ENCODE assay signal across 20 cellular contexts in genomic region chr1:3469849-3470649, GRCh38. TPM values are rescaled to one million over a fixed set of nuclear protein-coding genes. Genes with fewer than 3 reads are reported as not detected.
DNase-seq lines count a peak whose midpoint lies in the region; ATAC-seq, FAIRE-seq and TF ChIP-seq lines count a peak whose summit lies in the region.
"Had no signal": no experiment of that assay in that cellular context is flagged by ENCODE, and none has a peak within 500 bp of the region (broad histone marks: within the 10 kb centered on the region; RNA-seq: fewer than 3 reads in every experiment).

No MANE protein-coding gene starts in this region.

- no peaks in the 10 kb centered on the region for H3F3A ChIP-seq in GM23338 (replicated peaks; ENCODE audit: low read depth)

- H3K4me2 ChIP-seq in GM23338, result no peak overlapping the region

- H3K27me3 Mint-ChIP-seq in GM23338 (ENCODE audit: insufficient read depth, low read depth, poor library complexity), result peaks cover 3% of the 10 kb centered on the region
- H3K27me3 Mint-ChIP-seq in T-helper 1 cell treated with Interleukin-12 subunit alpha and Interleukin-12 subunit beta and Interleukin-4 antibody, amounts not matched to agents 30 μg/mL and 1 μg/mL, for 36 hours (ENCODE audit: low read depth), result no peaks in the 10 kb centered on the region

- intact Hi-C loops in kidney (cut with DNase I) (no loop called here), spleen (cut with DNase I; ENCODE audit: low total_unique reads) (no loop called here), prostate gland (cut with DNase I) (no loop called here)

- ATAC-seq in GM23338, result no peak
- ATAC-seq in HG03139 (IDR thresholded peaks at IDR 0.05; ENCODE audit: unreplicated experiment), result no peak
- ATAC-seq: left colon, psoas muscle had no signal

- no peak overlapping the region for H3K4me3 ChIP-seq in GM23338
- no peak overlapping the region for H3K4me3 ChIP-seq in kidney (ENCODE audit: low read length in 2 of 2)
- H3K4me3 ChIP-seq in spleen, result no peak overlapping the region
- H3K4me3 ChIP-seq in prostate gland, result no peak overlapping the region
- H3K4me3 ChIP-seq: colonic mucosa, psoas muscle had no signal

- H3K27ac Mint-ChIP-seq in GM23338, result peak overlapping the region; percentile 95
- H3K27ac Mint-ChIP-seq in T-helper 1 cell treated with Interleukin-12 subunit alpha and Interleukin-12 subunit beta and Interleukin-4 antibody, amounts not matched to agents 30 μg/mL and 1 μg/mL, for 36 hours, result peak overlapping the region; percentile 10

- H3K36me3 Mint-ChIP-seq in GM23338 (ENCODE audit: low read depth), result peaks cover 14% of the 10 kb centered on the region
- H3K36me3 Mint-ChIP-seq in T-helper 1 cell treated with Interleukin-12 subunit alpha and Interleukin-12 subunit beta and Interleukin-4 antibody, amounts not matched to agents 30 μg/mL and 1 μg/mL, for 36 hours (ENCODE audit: low read depth), result no peaks in the 10 kb centered on the region
- H3K36me3 Mint-ChIP-seq: naive B cell had no signal

- no peak overlapping the region for H3K9ac ChIP-seq in kidney (ENCODE audit: low read length in 2 of 2)

- H3K4me3 Mint-ChIP-seq in GM23338, result no peak overlapping the region; the same call in 2 of the 3 replicates
- H3K4me3 Mint-ChIP-seq in T-helper 1 cell treated with Interleukin-12 subunit alpha and Interleukin-12 subunit beta and Interleukin-4 antibody, amounts not matched to agents 30 μg/mL and 1 μg/mL, for 36 hours, result no peak overlapping the region
- H3K4me3 Mint-ChIP-seq: naive B cell had no signal

- H3K4me1 Mint-ChIP-seq in GM23338, result peaks cover 16% of the 10 kb centered on the region
- H3K4me1 Mint-ChIP-seq in T-helper 1 cell treated with Interleukin-12 subunit alpha and Interleukin-12 subunit beta and Interleukin-4 antibody, amounts not matched to agents 30 μg/mL and 1 μg/mL, for 36 hours (ENCODE audit: low read depth), result no peaks in the 10 kb centered on the region

- no peak for TF ChIP-seq CTCF in GM23338 (conservative IDR thresholded peaks at IDR 0.05; ENCODE audit: low read depth in 2 of 2)
- no peak for TF ChIP-seq CTCF in kidney (IDR thresholded peaks at IDR 0.05; ENCODE audit: borderline replicate concordance, extremely low read depth, insufficient read depth)
- TF ChIP-seq CTCF in spleen (IDR thresholded peaks at IDR 0.05 in 8 of 11, conservative IDR thresholded peaks at IDR 0.05 in 3 of 11), result no peak
- TF ChIP-seq CTCF in prostate gland (IDR thresholded peaks at IDR 0.05), result no peak

- no peaks in the 10 kb centered on the region for H3K9me2 ChIP-seq in GM23338 (ENCODE audit: insufficient read depth)

- no peak for FAIRE-seq in kidney (lab: Jason Lieb, UNC)
- FAIRE-seq: astrocyte, D721Med, G401.6 had no signal

- no peaks in the 10 kb centered on the region for H4K20me1 ChIP-seq in GM23338 (replicated peaks; ENCODE audit: insufficient read depth)

- H3K4me1 ChIP-seq in GM23338 (ENCODE audit: insufficient read depth), result peaks cover 7% of the 10 kb centered on the region; the same call in 1 of the 2 replicates
- peaks cover 0 to 2% of the 10 kb centered on the region in 2 donors for H3K4me1 ChIP-seq in kidney (ENCODE audit: control insufficient read depth in 1 of 2, insufficient read depth in 1 of 2, low read depth in 1 of 2, low read length in 2 of 2)
- H3K4me1 ChIP-seq in spleen, result peaks cover 0 to 26% (median 8%) of the 10 kb centered on the region in 6 donors
- no peaks in the 10 kb centered on the region for H3K4me1 ChIP-seq in prostate gland (replicated peaks)
- H3K4me1 ChIP-seq: colonic mucosa had no signal

- TF ChIP-seq POLR2A in spleen (IDR thresholded peaks at IDR 0.05), result no peak
- no peak for TF ChIP-seq POLR2A in prostate gland (IDR thresholded peaks at IDR 0.05)

- H3K36me3 ChIP-seq in GM23338 (ENCODE audit: insufficient read depth) (no peaks in the 10 kb centered on the region), kidney (ENCODE audit: control insufficient read depth in 1 of 2, insufficient read depth in 2 of 2, low read length in 2 of 2) (peaks cover 3 to 20% of the 10 kb centered on the region in 2 donors), spleen (no peaks in the 10 kb centered on the region), prostate gland (no peaks in the 10 kb centered on the region)
- H3K36me3 ChIP-seq: colonic mucosa had no signal

- H3K27ac ChIP-seq in GM23338 (ENCODE audit: low read depth) (no peak overlapping the region), kidney (ENCODE audit: low read depth in 2 of 2, low read length in 2 of 2) (no peak overlapping the region), spleen (no peak overlapping the region), prostate gland (no peak overlapping the region)
- H3K27ac ChIP-seq: colonic mucosa, psoas muscle had no signal

- 84 to 95% (median 88%) methylated on average over 16 to 17 of the region's 17 CpGs for WGBS in spleen, 5 donors
- 90% methylated on average over 17 of the region's 17 CpGs for WGBS in prostate gland

- H3K9me3 Mint-ChIP-seq in GM23338, result no peaks in the 10 kb centered on the region
- no peaks in the 10 kb centered on the region for H3K9me3 Mint-ChIP-seq in T-helper 1 cell treated with Interleukin-12 subunit alpha and Interleukin-12 subunit beta and Interleukin-4 antibody, amounts not matched to agents 30 μg/mL and 1 μg/mL, for 36 hours
- H3K9me3 Mint-ChIP-seq: naive B cell had no signal

- H3K79me2 ChIP-seq in GM23338 (replicated peaks; ENCODE audit: insufficient read depth), result no peaks in the 10 kb centered on the region

- no peaks in the 10 kb centered on the region for H3K9me3 ChIP-seq in kidney (ENCODE audit: control insufficient read depth in 1 of 2, low read length in 2 of 2)
- no peaks in the 10 kb centered on the region for H3K9me3 ChIP-seq in spleen
- H3K9me3 ChIP-seq in prostate gland, result no peaks in the 10 kb centered on the region
- H3K9me3 ChIP-seq: colonic mucosa, psoas muscle had no signal

- H3K27me3 ChIP-seq in GM23338 (ENCODE audit: insufficient read depth) (no peaks in the 10 kb centered on the region), spleen (replicated peaks in 1 of 7) (peaks cover 0 to 31% (median 0%) of the 10 kb centered on the region in 7 donors), prostate gland (replicated peaks; ENCODE audit: insufficient read depth) (no peaks in the 10 kb centered on the region)
- H3K27me3 ChIP-seq: colonic mucosa had no signal

- DNase-seq in GM23338 (ENCODE audit: low spot score) (no peak), kidney (peak; percentile 67), spleen (peak; percentile 58), ureter (ENCODE audit: low spot score) (no peak), prostate gland (ENCODE audit: low spot score) (no peak)
- DNase-seq: activated CD4-positive, CD25-positive, alpha-beta regulatory T cell treated with anti-CD3 and anti-CD28 coated beads, Interleukin-2, amount 50 U/mL, for 72 hours; activated gamma-delta T cell treated with Interleukin-2 at 50 U/mL for 16 hours; colonic mucosa; foreskin fibroblast; naive B cell; NCI-H187 treated with DMSO at 0.1 percent for 48 hours; NCI-H446 treated with DMSO at 0.1 percent for 48 hours; SIG-M5 had no signal

- no peak overlapping the region for H2AFZ ChIP-seq in GM23338

TF ChIP-seq in GM23338, 12 proteins besides CTCF, POLR2A, EP300 and RAD21 (continues in another document):
- TF ChIP-seq CREB1 (CRISPR knock-in tag; IDR thresholded peaks at IDR 0.05; ENCODE audit: low read depth) (no peak), EZH2phosphoT487 (IDR thresholded peaks at IDR 0.05; ENCODE audit: unreplicated experiment) (no peak), STAT1 (IDR thresholded peaks at IDR 0.05; ENCODE audit: unreplicated experiment) (no peak), JUNB (IDR thresholded peaks at IDR 0.05; ENCODE audit: unreplicated experiment) (no peak), ETS1 (IDR thresholded peaks at IDR 0.05) (no peak), ZNF331 (CRISPR knock-in tag; IDR thresholded peaks at IDR 0.05; ENCODE audit: low read depth) (no peak), EZH2 (IDR thresholded peaks at IDR 0.05; ENCODE audit: low read depth, unreplicated experiment) (no peak)
- TF ChIP-seq, protein P1, sequence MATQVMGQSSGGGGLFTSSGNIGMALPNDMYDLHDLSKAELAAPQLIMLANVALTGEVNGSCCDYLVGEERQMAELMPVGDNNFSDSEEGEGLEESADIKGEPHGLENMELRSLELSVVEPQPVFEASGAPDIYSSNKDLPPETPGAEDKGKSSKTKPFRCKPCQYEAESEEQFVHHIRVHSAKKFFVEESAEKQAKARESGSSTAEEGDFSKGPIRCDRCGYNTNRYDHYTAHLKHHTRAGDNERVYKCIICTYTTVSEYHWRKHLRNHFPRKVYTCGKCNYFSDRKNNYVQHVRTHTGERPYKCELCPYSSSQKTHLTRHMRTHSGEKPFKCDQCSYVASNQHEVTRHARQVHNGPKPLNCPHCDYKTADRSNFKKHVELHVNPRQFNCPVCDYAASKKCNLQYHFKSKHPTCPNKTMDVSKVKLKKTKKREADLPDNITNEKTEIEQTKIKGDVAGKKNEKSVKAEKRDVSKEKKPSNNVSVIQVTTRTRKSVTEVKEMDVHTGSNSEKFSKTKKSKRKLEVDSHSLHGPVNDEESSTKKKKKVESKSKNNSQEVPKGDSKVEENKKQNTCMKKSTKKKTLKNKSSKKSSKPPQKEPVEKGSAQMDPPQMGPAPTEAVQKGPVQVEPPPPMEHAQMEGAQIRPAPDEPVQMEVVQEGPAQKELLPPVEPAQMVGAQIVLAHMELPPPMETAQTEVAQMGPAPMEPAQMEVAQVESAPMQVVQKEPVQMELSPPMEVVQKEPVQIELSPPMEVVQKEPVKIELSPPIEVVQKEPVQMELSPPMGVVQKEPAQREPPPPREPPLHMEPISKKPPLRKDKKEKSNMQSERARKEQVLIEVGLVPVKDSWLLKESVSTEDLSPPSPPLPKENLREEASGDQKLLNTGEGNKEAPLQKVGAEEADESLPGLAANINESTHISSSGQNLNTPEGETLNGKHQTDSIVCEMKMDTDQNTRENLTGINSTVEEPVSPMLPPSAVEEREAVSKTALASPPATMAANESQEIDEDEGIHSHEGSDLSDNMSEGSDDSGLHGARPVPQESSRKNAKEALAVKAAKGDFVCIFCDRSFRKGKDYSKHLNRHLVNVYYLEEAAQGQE (IDR thresholded peaks at IDR 0.05; ENCODE audit: unreplicated experiment), result no peak

RNA-seq across cellular contexts. Expression of gene ARHGEF16, which starts 15.6 kb away (rescaled TPM):
- 19.1 and 29.3 TPM in 2 replicates for total RNA-seq in GM23338 (2014; rRNA removed; shearing (Covaris generic))
- polyA plus RNA-seq in GM23338 (2016; fragmentation: Nextera tagmentation; extraction: Ambion mirVana) (11.2 and 12.2 TPM in 2 replicates), kidney (ENCODE audit: insufficient read depth, low read depth, low replicate concordance) (15.5 TPM), spleen (1 to 10 TPM in 1 of 3 donors, under 1 TPM in 2; 0.29 to 1.5 (median 0.43) TPM)
- total RNA-seq in kidney (39.3 TPM), spleen (1 to 10 TPM in 4 of 7 donors, under 1 TPM in 3; 0.23 to 1.6 (median 1.1) TPM), ureter (28.5 TPM), prostate gland (10 to 100 TPM; 25.2 to 25.4 TPM)

Comparison
In these comparisons a context has a peak if more than half of its experiments do, and no peak if none do; other contexts are left out.
1. DNase-seq: peak in kidney (single experiment) and spleen (single experiment); none in GM23338 (single experiment), ureter (single experiment) and prostate gland (single experiment).